In the genomic region with DNA sequence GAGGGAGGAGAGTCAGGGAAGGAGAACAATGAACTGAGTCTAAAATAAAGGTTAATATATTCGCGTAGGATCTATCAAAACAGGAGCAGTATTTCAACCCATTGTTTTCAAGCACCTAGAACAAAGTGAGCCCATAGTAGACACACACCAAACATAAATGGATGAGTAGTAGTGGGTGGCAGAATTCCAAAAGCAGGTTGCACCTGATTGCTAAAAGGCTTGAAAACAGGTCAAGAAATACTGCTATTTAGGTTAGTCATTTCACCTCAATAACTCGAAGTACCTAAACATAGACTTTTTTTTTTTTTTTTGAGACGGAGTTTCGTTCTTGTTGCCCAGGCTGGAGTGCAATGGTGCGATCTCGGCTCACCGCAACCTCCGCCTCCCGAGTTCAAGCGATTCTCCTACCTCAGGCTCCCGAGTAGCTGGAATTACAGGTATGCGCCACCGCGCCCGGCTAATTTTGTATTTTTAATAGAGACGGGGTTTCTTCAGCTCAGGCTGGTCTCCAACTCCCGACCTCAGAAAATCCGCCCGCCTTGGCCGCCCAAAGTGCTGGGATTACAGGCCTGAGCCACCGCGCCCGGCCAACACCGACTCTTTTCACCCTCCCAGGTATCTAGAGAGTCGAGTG, we compare ENCODE assay signal across 8 cellular contexts. TPM values are rescaled to one million over a fixed set of nuclear protein-coding genes. Genes with fewer than 3 reads are reported as not detected.
A peak's percentile ranks its signal among the peaks of the same experiment; 100 is the strongest.
DNase-seq lines count a peak whose midpoint lies in the region; ATAC-seq and TF ChIP-seq lines count a peak whose summit lies in the region.

No MANE protein-coding gene starts in this region.

- CTCF ChIA-PET in CD8-positive, alpha-beta T cell (lab: Charles Lee): interaction anchor here (0.9 kb wide), 1 partner anchor 7 kb away, joined by 3 read pairs; no protein-coding TSS in a partner anchor

- no peak for ATAC-seq in CD8-positive, alpha-beta T cell
- no peak for ATAC-seq in naive thymus-derived CD8-positive, alpha-beta T cell
- ATAC-seq in HG03442 (IDR thresholded peaks at IDR 0.05; ENCODE audit: unreplicated experiment): no peak

- POLR2A ChIA-PET in CD8-positive, alpha-beta T cell (lab: Charles Lee): interaction anchor here (0.6 to 1.8 kb wide), 3 partner anchors 65 to 314 kb away, joined by 3 to 9 read pairs (median 3); a partner anchor contains a TSS
- POLR2A ChIA-PET in naive thymus-derived CD8-positive, alpha-beta T cell (lab: Charles Lee): interaction anchor here (0.7 to 2.6 kb wide), 6 partner anchors 10 to 393 kb away, joined by 4 to 16 read pairs (median 6); a partner anchor contains a TSS

- H3K27ac Mint-ChIP-seq in CD8-positive, alpha-beta T cell: peak overlapping the region; percentile 91
- H3K27ac Mint-ChIP-seq in naive thymus-derived CD8-positive, alpha-beta T cell: peak overlapping the region; percentile 88 to 96 (median 94)

- H3K36me3 Mint-ChIP-seq in CD8-positive, alpha-beta T cell: no peaks in the 10 kb centered on the region
- no peaks in the 10 kb centered on the region for H3K36me3 Mint-ChIP-seq in naive thymus-derived CD8-positive, alpha-beta T cell

- H3K36me3 ChIP-seq in CD8-positive, alpha-beta T cell (ENCODE audit: insufficient read depth, low read length): no peaks in the 10 kb centered on the region

- H3K4me1 Mint-ChIP-seq in CD8-positive, alpha-beta T cell (ENCODE audit: low read depth): peaks cover 32% of the 10 kb centered on the region
- peaks cover 18 to 38% (median 25%) of the 10 kb centered on the region in 4 donors for H3K4me1 Mint-ChIP-seq in naive thymus-derived CD8-positive, alpha-beta T cell

- no peaks in the 10 kb centered on the region for H3K9me3 ChIP-seq in CD8-positive, alpha-beta T cell (ENCODE audit: low read length)

- no peaks in the 10 kb centered on the region for H3K27me3 ChIP-seq in CD8-positive, alpha-beta T cell (ENCODE audit: insufficient read depth, low read length)

- H3K4me3 Mint-ChIP-seq in CD8-positive, alpha-beta T cell: peak overlapping the region; percentile 91
- peak overlapping the region; percentile 89 to 98 (median 95) for H3K4me3 Mint-ChIP-seq in naive thymus-derived CD8-positive, alpha-beta T cell

- peak overlapping the region; percentile 45 for H3K27ac ChIP-seq in CD8-positive, alpha-beta T cell (ENCODE audit: low read depth, low read length)
- peak overlapping the region in 1 of 2 donors; percentile 93 for H3K27ac ChIP-seq in coronary artery

- no peak for TF ChIP-seq POLR2A in NB4 (IDR thresholded peaks at IDR 0.05; ENCODE audit: extremely low read depth, insufficient read length)

- no peak for TF ChIP-seq CTCF in CD8-positive, alpha-beta T cell (IDR thresholded peaks at IDR 0.05)
- TF ChIP-seq CTCF in NB4 (IDR thresholded peaks at IDR 0.05; ENCODE audit: low read depth, low read length) (no peak), coronary artery (IDR thresholded peaks at IDR 0.05) (no peak)

- intact Hi-C loops in CD8-positive, alpha-beta T cell (cut with DNase I, micrococcal nuclease): loop anchor here (1.0 to 10.0 kb wide), 8 partner anchors 67 to 588 kb away; a partner anchor contains a TSS

- no peaks in the 10 kb centered on the region for H3K9me3 Mint-ChIP-seq in CD8-positive, alpha-beta T cell
- no peaks in the 10 kb centered on the region for H3K9me3 Mint-ChIP-seq in naive thymus-derived CD8-positive, alpha-beta T cell

- H3K4me1 ChIP-seq in CD8-positive, alpha-beta T cell (ENCODE audit: insufficient read depth, low read length): peaks cover 15% of the 10 kb centered on the region

- H3K27me3 Mint-ChIP-seq in CD8-positive, alpha-beta T cell (ENCODE audit: low read depth): no peaks in the 10 kb centered on the region
- peaks cover 0 to 1% (median 0%) of the 10 kb centered on the region in 5 donors for H3K27me3 Mint-ChIP-seq in naive thymus-derived CD8-positive, alpha-beta T cell

- DNase-seq in CD8-positive, alpha-beta T cell: peak in 2 of 7 experiments; percentile 1 to 22
- DNase-seq in NB4 (ENCODE audit: low read depth): no peak
- DNase-seq in coronary artery (ENCODE audit: low spot score): no peak
- DNase-seq in naive thymus-derived CD8-positive, alpha-beta T cell: no peak
- no peak for DNase-seq in Kasumi-1 (lab: John Stamatoyannopoulos, UW)
- DNase-seq in HuH-7 (ENCODE audit: low spot score): no peak
- no peak for DNase-seq in DMS53 treated with DMSO at 0.1 percent for 48 hours (lab: John Stamatoyannopoulos, UW; ENCODE audit: unreplicated experiment)

- H3K4me3 ChIP-seq in CD8-positive, alpha-beta T cell (ENCODE audit: low read depth, low read length): peak overlapping the region; percentile 72
- H3K4me3 ChIP-seq in NB4 (ENCODE audit: low read depth, low read length): peak overlapping the region; percentile 40
- H3K4me3 ChIP-seq in coronary artery: peak overlapping the region; percentile 99

RNA-seq across cellular contexts. Expression of a gene that starts 0.9 kb away (rescaled TPM):
- 10 to 100 TPM; 10.3 to 11.4 TPM for total RNA-seq in CD8-positive, alpha-beta T cell
- 1 to 10 TPM; 6.4 to 6.9 TPM for total RNA-seq in naive thymus-derived CD8-positive, alpha-beta T cell
- 1 to 10 TPM; 1.7 to 4.0 (median 3.6) TPM for polyA plus RNA-seq in naive thymus-derived CD8-positive, alpha-beta T cell

Comparison
In these comparisons a context has a peak if more than half of its experiments do, and no peak if none do; other contexts are left out.
1. H3K4me3 ChIP-seq: peak in every context shown above with its lines; median percentile 99 in coronary artery; 72 in CD8-positive, alpha-beta T cell; 40 in NB4.